ENCODE assay signal across 25 cellular contexts in the genomic region with DNA sequence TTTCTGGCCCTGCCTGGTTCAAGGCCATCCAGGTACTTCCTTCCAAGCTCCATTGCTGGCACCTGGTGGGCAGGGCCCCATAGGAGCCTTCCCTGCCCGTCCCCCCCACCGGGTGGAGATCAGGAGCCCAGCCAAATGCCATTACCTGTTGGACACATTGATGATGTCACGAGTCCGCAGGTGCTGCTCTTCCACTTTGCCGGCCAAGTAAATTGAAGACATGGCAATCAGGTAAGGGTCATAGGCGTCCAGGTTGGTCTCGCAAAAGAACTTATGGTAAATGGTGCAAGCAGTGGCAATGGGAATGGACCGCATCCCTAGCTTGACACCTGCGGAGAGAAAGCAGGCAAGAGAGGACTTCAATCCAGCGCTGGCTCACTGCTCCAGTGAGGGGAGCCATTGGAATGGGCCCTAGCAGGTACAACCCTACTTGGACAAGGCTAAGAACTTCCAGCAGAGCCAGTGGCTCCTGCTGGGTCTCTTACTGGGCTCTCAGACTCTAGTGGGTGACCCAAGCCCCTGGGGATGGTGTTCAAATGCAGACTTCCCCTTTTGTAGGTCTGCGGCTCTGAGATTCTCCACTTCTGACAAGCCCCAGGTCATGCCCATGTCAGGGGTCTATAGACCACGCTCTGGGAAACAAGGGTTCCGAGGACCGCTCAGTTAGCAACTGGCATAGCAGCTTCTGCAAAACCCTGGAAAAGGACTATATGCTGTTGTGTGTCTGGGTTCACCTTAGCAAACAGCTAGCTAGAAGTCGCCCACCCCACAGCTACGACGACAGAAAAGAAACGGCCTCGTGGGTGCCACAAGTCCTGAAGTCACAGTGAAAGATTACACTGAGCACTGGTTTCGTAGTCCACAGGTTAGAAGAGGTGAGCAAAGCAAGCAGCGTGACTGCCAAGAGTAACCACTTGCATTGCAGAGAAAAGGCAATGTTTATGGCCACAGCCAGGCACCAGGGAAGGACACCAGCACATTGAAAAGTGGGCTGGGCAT. TPM values are rescaled to one million over a fixed set of nuclear protein-coding genes. Genes with fewer than 3 reads are reported as not detected.
A peak's percentile ranks its signal among the peaks of the same experiment; 100 is the strongest.
DNase-seq lines count a peak whose midpoint lies in the region; ATAC-seq and TF ChIP-seq lines count a peak whose summit lies in the region.
"Had no signal": no experiment of that assay in that cellular context is flagged by ENCODE, and none has a peak within 500 bp of the region (broad histone marks: within the 10 kb centered on the region; RNA-seq: fewer than 3 reads in every experiment).

No MANE protein-coding gene starts in this region.

- H3K4me1 ChIP-seq in CD4-positive, CD25-positive, alpha-beta regulatory T cell (ENCODE audit: control insufficient read depth, insufficient read depth, low read length, poor library complexity, severe bottlenecking) = peaks cover 18% of the 10 kb centered on the region
- H3K4me1 ChIP-seq in GM23338 (ENCODE audit: insufficient read depth) = no peaks in the 10 kb centered on the region
- H3K4me1 ChIP-seq: SJCRH30 had no signal

- peaks cover 8% of the 10 kb centered on the region for H3K79me2 ChIP-seq in GM23338 (replicated peaks; ENCODE audit: insufficient read depth)

- no peaks in the 10 kb centered on the region for H3K9me2 ChIP-seq in GM23338 (ENCODE audit: insufficient read depth)

- no peaks in the 10 kb centered on the region for H3K9me3 ChIP-seq in CD4-positive, CD25-positive, alpha-beta regulatory T cell (ENCODE audit: control insufficient read depth in 2 of 2, low read length in 2 of 2)
- H3K9me3 ChIP-seq: gastroesophageal sphincter, SJCRH30, suprapubic skin had no signal

- H3K36me3 Mint-ChIP-seq in CD4-positive, CD25-positive, alpha-beta regulatory T cell = peaks cover 12% of the 10 kb centered on the region
- H3K36me3 Mint-ChIP-seq in IgD-negative memory B cell = peaks cover 4% of the 10 kb centered on the region
- H3K36me3 Mint-ChIP-seq in brain = peaks cover 24% of the 10 kb centered on the region
- H3K36me3 Mint-ChIP-seq in GM23338 (ENCODE audit: low read depth) = peaks cover 5% of the 10 kb centered on the region; the same call in 2 of the 3 replicates

- intact Hi-C loops in posterior vena cava (cut with DNase I) = no loop called here

- H3K4me2 ChIP-seq in GM23338 = no peak overlapping the region

- no peak overlapping the region for H3K27ac ChIP-seq in CD4-positive, CD25-positive, alpha-beta regulatory T cell (ENCODE audit: insufficient read depth, low read length, poor library complexity, severe bottlenecking)
- H3K27ac ChIP-seq in GM23338 (ENCODE audit: low read depth) = no peak overlapping the region
- H3K27ac ChIP-seq: gastroesophageal sphincter, SJCRH30, suprapubic skin had no signal

- H3K4me3 Mint-ChIP-seq in CD4-positive, CD25-positive, alpha-beta regulatory T cell = peak overlapping the region; percentile 11 to 84 (median 36)
- H3K4me3 Mint-ChIP-seq in IgD-negative memory B cell = peak overlapping the region; percentile 28 to 98 (median 92)
- peak overlapping the region; percentile 16 to 87 (median 32) for H3K4me3 Mint-ChIP-seq in brain
- no peak overlapping the region; the same call in 2 of the 3 replicates for H3K4me3 Mint-ChIP-seq in GM23338
- H3K4me3 Mint-ChIP-seq: activated CD4-positive, alpha-beta memory T cell treated with anti-CD3 and anti-CD28 coated beads for 36 hours had no signal

- no peaks in the 10 kb centered on the region for H3K27me3 Mint-ChIP-seq in CD4-positive, CD25-positive, alpha-beta regulatory T cell
- no peaks in the 10 kb centered on the region for H3K27me3 Mint-ChIP-seq in IgD-negative memory B cell
- peaks cover 3% of the 10 kb centered on the region for H3K27me3 Mint-ChIP-seq in brain
- no peaks in the 10 kb centered on the region for H3K27me3 Mint-ChIP-seq in GM23338 (ENCODE audit: insufficient read depth, low read depth, poor library complexity)
- H3K27me3 Mint-ChIP-seq: activated CD4-positive, alpha-beta memory T cell treated with anti-CD3 and anti-CD28 coated beads for 36 hours had no signal

- H4K20me1 ChIP-seq in GM23338 (replicated peaks; ENCODE audit: insufficient read depth) = no peaks in the 10 kb centered on the region; the same call in 1 of the 2 replicates

- TF ChIP-seq CTCF in brain (conservative IDR thresholded peaks at IDR 0.05) (no peak), GM23338 (conservative IDR thresholded peaks at IDR 0.05; ENCODE audit: low read depth in 2 of 2) (no peak)

- H3K9me3 Mint-ChIP-seq in CD4-positive, CD25-positive, alpha-beta regulatory T cell = no peaks in the 10 kb centered on the region
- peaks cover 0 to 2% (median 0%) of the 10 kb centered on the region in 3 donors for H3K9me3 Mint-ChIP-seq in IgD-negative memory B cell
- peaks cover 0 to 51% (median 3%) of the 10 kb centered on the region in 5 experiments for H3K9me3 Mint-ChIP-seq in brain
- H3K9me3 Mint-ChIP-seq in GM23338 = no peaks in the 10 kb centered on the region
- H3K9me3 Mint-ChIP-seq: activated CD4-positive, alpha-beta memory T cell treated with anti-CD3 and anti-CD28 coated beads for 36 hours; activated T-helper 2 cell treated with anti-CD3 and anti-CD28 coated beads, Interferon-gamma antibody, Interleukin-2, Interleukin-4, amounts not matched to agents 10 μg/mL and 5 μg/mL and 100 μg/mL, durations not matched to agents 14 hours and 24 hours and 36 hours had no signal

- peak overlapping the region; percentile 73 for H3K4me3 ChIP-seq in CD4-positive, CD25-positive, alpha-beta regulatory T cell (ENCODE audit: low read depth, low read length)
- H3K4me3 ChIP-seq in GM23338 = no peak overlapping the region
- H3K4me3 ChIP-seq: gastroesophageal sphincter, SJCRH30, suprapubic skin had no signal

- H3K27me3 ChIP-seq in CD4-positive, CD25-positive, alpha-beta regulatory T cell (ENCODE audit: control insufficient read depth, insufficient read depth, low read length) = no peaks in the 10 kb centered on the region
- H3K27me3 ChIP-seq in GM23338 (ENCODE audit: insufficient read depth) = 0 out of 2 replicates have a peak, but pooled peaks cover 4% of the 10 kb centered on the region
- H3K27me3 ChIP-seq: gastroesophageal sphincter, SJCRH30, suprapubic skin had no signal

- H3K27ac Mint-ChIP-seq in CD4-positive, CD25-positive, alpha-beta regulatory T cell = no peak overlapping the region
- peak overlapping the region in 2 of 3 donors; percentile 52 to 83 for H3K27ac Mint-ChIP-seq in IgD-negative memory B cell
- no peak overlapping the region for H3K27ac Mint-ChIP-seq in brain
- H3K27ac Mint-ChIP-seq in GM23338 = no peak overlapping the region
- H3K27ac Mint-ChIP-seq: activated CD4-positive, alpha-beta memory T cell treated with anti-CD3 and anti-CD28 coated beads for 36 hours; activated T-helper 2 cell treated with anti-CD3 and anti-CD28 coated beads, Interferon-gamma antibody, Interleukin-2, Interleukin-4, amounts not matched to agents 10 μg/mL and 5 μg/mL and 100 μg/mL, durations not matched to agents 14 hours and 24 hours and 36 hours had no signal

- H3F3A ChIP-seq in GM23338 (replicated peaks; ENCODE audit: low read depth) = no peaks in the 10 kb centered on the region

- no peak overlapping the region for H2AFZ ChIP-seq in GM23338

- peaks cover 32% of the 10 kb centered on the region for H3K36me3 ChIP-seq in CD4-positive, CD25-positive, alpha-beta regulatory T cell (ENCODE audit: control insufficient read depth, insufficient read depth, low read length)
- no peaks in the 10 kb centered on the region; the same call in 1 of the 2 replicates for H3K36me3 ChIP-seq in GM23338 (ENCODE audit: insufficient read depth)

- DNase-seq in CD4-positive, CD25-positive, alpha-beta regulatory T cell = no peak
- DNase-seq in posterior vena cava (ENCODE audit: low spot score) (peak; percentile 57), DMS 273 treated with DMSO at 0.1 percent for 48 hours (lab: John Stamatoyannopoulos, UW) (no peak), GM23338 (ENCODE audit: low spot score) (no peak), dermis blood vessel endothelial cell (no peak)
- DNase-seq: activated CD4-positive, alpha-beta memory T cell treated with anti-CD3 and anti-CD28 coated beads for 36 hours; activated CD8-positive, alpha-beta memory T cell treated with anti-CD3 and anti-CD28 coated beads, Interleukin-2, amount 50 U/mL, for 48 hours; DMS153; hypothalamus; IMR-90; mesendoderm; NCI-H1105 treated with DMSO at 0.1 percent for 48 hours; NCI-H2029; NCI-H69; retina; SJCRH30 had no signal

- peaks cover 0 to 43% (median 14%) of the 10 kb centered on the region in 4 donors for H3K4me1 Mint-ChIP-seq in CD4-positive, CD25-positive, alpha-beta regulatory T cell
- H3K4me1 Mint-ChIP-seq in IgD-negative memory B cell (peaks cover 17 to 34% (median 32%) of the 10 kb centered on the region in 3 donors), brain (peaks cover 28% of the 10 kb centered on the region), GM23338 (peaks cover 11% of the 10 kb centered on the region; the same call in 2 of the 3 replicates)

- ATAC-seq in CD4-positive, CD25-positive, alpha-beta regulatory T cell (ENCODE audit: low read depth in 2 of 2) = no peak
- no peak for ATAC-seq in GM23338
- ATAC-seq: activated CD4-positive, CD25-positive, alpha-beta regulatory T cell treated with anti-CD3 and anti-CD28 coated beads, Interleukin-2, amount 50 U/mL, for 24 hours; gastroesophageal sphincter had no signal

TF ChIP-seq in GM23338, 12 proteins besides CTCF, POLR2A, EP300 and RAD21 (continues in another document):
- TF ChIP-seq ZNF114 (CRISPR knock-in tag; IDR thresholded peaks at IDR 0.05) = no peak

RNA-seq across cellular contexts. Expression of a gene that starts 2.8 kb away (rescaled TPM):
- total RNA-seq in CD4-positive, CD25-positive, alpha-beta regulatory T cell = 23.8 TPM
- polyA plus RNA-seq in CD4-positive, CD25-positive, alpha-beta regulatory T cell = 10 to 100 TPM; 59.8 to 78.4 (median 77.2) TPM
- polyA plus RNA-seq in IgD-negative memory B cell (56.1 TPM), brain (ENCODE audit: insufficient read depth, low read depth, low replicate concordance) (32.1 TPM), GM23338 (2016; fragmentation: Nextera tagmentation; extraction: Ambion mirVana) (19.4 and 23.9 TPM in 2 replicates)
- total RNA-seq in posterior vena cava (10 to 100 TPM; 15.8 to 21.7 TPM), dermis blood vessel endothelial cell (27.0 and 42.4 TPM in 2 replicates)
- 18.3 and 30.2 TPM in 2 replicates for total RNA-seq in GM23338 (2014; rRNA removed; shearing (Covaris generic))

RNA-seq across cellular contexts. Expression of a gene that starts 50.8 kb away (rescaled TPM):
- not detected for total RNA-seq in CD4-positive, CD25-positive, alpha-beta regulatory T cell
- not detected for polyA plus RNA-seq in CD4-positive, CD25-positive, alpha-beta regulatory T cell
- polyA plus RNA-seq in IgD-negative memory B cell (not detected), brain (ENCODE audit: insufficient read depth, low read depth, low replicate concordance) (0.81 TPM), GM23338 (2016; fragmentation: Nextera tagmentation; extraction: Ambion mirVana) (0.54 and 0.71 TPM in 2 replicates)
- total RNA-seq in posterior vena cava (not detected), dermis blood vessel endothelial cell (0.05 and 0.17 TPM in 2 replicates)
- total RNA-seq in GM23338 (2014; rRNA removed; shearing (Covaris generic)) = 3.4 and 3.9 TPM in 2 replicates
- total RNA-seq: endothelial cell of umbilical vein, fibroblast of lung, gastroesophageal sphincter, myocyte had no signal
- polyA plus RNA-seq: fibroblast of lung had no signal

Comparison
In these comparisons a context has a peak if more than half of its experiments do, and no peak if none do; other contexts are left out.
1. H3K27ac Mint-ChIP-seq: peak in IgD-negative memory B cell (2 of 3); none in CD4-positive, CD25-positive, alpha-beta regulatory T cell (0 of 3), brain (0 of 5) and GM23338 (single experiment).